In the genomic region with DNA sequence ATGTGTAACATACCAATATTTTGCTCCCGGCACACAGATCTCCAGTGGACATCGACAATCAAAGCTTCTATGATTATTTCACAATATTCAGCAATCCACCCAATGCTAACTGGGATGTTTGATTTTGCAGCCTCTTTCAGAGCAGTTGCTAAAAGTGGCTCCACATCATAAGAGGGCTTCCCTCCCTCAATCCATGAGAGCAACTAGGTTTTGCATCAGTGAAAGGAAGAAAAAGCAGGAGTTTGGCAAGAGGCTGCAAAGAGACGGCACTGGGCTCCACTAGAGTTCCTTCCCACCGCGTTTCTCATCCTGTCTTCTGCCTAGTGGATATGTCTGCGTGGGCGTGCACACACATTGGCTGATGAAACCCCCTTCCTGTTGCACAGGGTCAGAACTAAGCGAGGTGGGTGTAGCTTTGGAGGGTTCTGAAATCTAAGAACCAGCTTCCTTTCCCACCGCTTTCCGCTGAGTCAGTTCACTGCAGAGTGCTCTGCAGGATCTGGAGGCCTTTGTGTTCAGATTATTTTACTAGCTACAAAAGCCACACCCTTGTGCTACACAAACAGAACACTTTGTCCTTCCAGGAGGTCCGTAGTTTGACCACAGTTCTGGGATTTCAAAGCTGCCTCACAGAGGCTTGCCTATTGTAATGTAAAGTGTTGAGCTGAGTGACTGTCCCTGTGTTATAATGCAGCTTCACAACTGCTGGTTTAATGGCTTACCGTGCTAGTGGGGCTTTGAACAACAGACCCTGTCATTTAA, we compare ENCODE assay signal across 1 cellular context.
TF ChIP-seq lines count a peak whose summit lies in the region.

No MANE protein-coding gene starts in this region.

TF ChIP-seq in K562, 482 proteins besides CTCF, POLR2A, EP300 and RAD21 (continued from another document and continues in another):
- TF ChIP-seq, protein P1, sequence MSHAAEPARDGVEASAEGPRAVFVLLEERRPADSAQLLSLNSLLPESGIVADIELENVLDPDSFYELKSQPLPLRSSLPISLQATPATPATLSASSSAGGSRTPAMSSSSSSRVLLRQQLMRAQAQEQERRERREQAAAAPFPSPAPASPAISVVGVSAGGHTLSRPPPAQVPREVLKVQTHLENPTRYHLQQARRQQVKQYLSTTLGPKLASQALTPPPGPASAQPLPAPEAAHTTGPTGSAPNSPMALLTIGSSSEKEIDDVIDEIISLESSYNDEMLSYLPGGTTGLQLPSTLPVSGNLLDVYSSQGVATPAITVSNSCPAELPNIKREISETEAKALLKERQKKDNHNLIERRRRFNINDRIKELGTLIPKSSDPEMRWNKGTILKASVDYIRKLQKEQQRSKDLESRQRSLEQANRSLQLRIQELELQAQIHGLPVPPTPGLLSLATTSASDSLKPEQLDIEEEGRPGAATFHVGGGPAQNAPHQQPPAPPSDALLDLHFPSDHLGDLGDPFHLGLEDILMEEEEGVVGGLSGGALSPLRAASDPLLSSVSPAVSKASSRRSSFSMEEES (CRISPR knock-in tag; IDR thresholded peaks at IDR 0.05), result no peak
- TF ChIP-seq, protein P2, sequence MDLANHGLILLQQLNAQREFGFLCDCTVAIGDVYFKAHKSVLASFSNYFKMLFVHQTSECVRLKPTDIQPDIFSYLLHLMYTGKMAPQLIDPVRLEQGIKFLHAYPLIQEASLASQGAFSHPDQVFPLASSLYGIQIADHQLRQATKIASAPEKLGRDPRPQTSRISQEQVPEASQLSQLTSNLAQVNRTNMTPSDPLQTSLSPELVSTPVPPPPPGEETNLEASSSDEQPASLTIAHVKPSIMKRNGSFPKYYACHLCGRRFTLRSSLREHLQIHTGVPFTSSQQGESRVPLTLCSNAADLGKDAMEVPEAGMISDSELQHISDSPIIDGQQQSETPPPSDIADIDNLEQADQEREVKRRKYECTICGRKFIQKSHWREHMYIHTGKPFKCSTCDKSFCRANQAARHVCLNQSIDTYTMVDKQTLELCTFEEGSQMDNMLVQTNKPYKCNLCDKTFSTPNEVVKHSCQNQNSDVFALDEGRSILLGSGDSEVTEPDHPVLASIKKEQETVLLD (IDR thresholded peaks at IDR 0.05), result peak; percentile 93
- TF ChIP-seq KDM4B (IDR thresholded peaks at IDR 0.05; ENCODE audit: borderline replicate concordance in 2 of 2, low read depth in 1 of 2) (peak in 1 of 2 experiments; percentile 78; a peak in 2 of 4 replicates), SIN3A (IDR thresholded peaks at IDR 0.05; ENCODE audit: borderline replicate concordance in 2 of 2, control insufficient read depth in 1 of 2, low read depth in 2 of 2, low read length in 2 of 2) (0 out of 4 replicates have a peak, but pooled peaks of 1 of the 2 experiments have one; percentile 21), BRD4 (IDR thresholded peaks at IDR 0.05) (peak; percentile 94), NEUROD1 (IDR thresholded peaks at IDR 0.05; ENCODE audit: borderline replicate concordance, low read depth, low read length, partially characterized antibody) (peak; percentile 84), NCOA1 (IDR thresholded peaks at IDR 0.05; ENCODE audit: low read depth) (0 out of 2 replicates have a peak, but pooled peaks have one; percentile 23), TBL1XR1 (IDR thresholded peaks at IDR 0.05; ENCODE audit: low read length in 2 of 2) (peak; percentile 84 to 92), HDAC8 (tag; IDR thresholded peaks at IDR 0.05) (0 out of 2 replicates have a peak, but pooled peaks have one; percentile 43), ZNF780A (CRISPR knock-in tag; IDR thresholded peaks at IDR 0.05) (no peak), ZNF239 (CRISPR knock-in tag; IDR thresholded peaks at IDR 0.05) (no peak; the same call in 1 of the 2 replicates), TBP (optimal IDR thresholded peaks at IDR 0.05; ENCODE audit: low read depth, low read length) (peak; percentile 83), TARDBP (IDR thresholded peaks at IDR 0.05) (0 out of 2 replicates have a peak, but pooled peaks have one; percentile 61), CEBPB (tag; IDR thresholded peaks at IDR 0.05) (peak; percentile 96), FUS (optimal IDR thresholded peaks at IDR 0.05; ENCODE audit: low read depth, low read length) (no peak), RUNX1 (IDR thresholded peaks at IDR 0.05; ENCODE audit: low read depth) (no peak), RBM25 (IDR thresholded peaks at IDR 0.05; ENCODE audit: low read depth, low read length, severe bottlenecking) (no peak)
- TF ChIP-seq, protein P3, sequence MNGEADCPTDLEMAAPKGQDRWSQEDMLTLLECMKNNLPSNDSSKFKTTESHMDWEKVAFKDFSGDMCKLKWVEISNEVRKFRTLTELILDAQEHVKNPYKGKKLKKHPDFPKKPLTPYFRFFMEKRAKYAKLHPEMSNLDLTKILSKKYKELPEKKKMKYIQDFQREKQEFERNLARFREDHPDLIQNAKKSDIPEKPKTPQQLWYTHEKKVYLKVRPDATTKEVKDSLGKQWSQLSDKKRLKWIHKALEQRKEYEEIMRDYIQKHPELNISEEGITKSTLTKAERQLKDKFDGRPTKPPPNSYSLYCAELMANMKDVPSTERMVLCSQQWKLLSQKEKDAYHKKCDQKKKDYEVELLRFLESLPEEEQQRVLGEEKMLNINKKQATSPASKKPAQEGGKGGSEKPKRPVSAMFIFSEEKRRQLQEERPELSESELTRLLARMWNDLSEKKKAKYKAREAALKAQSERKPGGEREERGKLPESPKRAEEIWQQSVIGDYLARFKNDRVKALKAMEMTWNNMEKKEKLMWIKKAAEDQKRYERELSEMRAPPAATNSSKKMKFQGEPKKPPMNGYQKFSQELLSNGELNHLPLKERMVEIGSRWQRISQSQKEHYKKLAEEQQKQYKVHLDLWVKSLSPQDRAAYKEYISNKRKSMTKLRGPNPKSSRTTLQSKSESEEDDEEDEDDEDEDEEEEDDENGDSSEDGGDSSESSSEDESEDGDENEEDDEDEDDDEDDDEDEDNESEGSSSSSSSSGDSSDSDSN (IDR thresholded peaks at IDR 0.05; ENCODE audit: borderline replicate concordance in 1 of 2, low read depth in 2 of 2, low read length in 2 of 2), result peak; percentile 46 to 73; a peak in 3 of 4 replicates
- TF ChIP-seq, protein P4, sequence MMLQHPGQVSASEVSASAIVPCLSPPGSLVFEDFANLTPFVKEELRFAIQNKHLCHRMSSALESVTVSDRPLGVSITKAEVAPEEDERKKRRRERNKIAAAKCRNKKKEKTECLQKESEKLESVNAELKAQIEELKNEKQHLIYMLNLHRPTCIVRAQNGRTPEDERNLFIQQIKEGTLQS (IDR thresholded peaks at IDR 0.05), result peak; percentile 89
- TF ChIP-seq, protein P4 (CRISPR knock-in tag; conservative IDR thresholded peaks at IDR 0.05), result no peak; the same call in 1 of the 2 replicates
- TF ChIP-seq, protein P5, sequence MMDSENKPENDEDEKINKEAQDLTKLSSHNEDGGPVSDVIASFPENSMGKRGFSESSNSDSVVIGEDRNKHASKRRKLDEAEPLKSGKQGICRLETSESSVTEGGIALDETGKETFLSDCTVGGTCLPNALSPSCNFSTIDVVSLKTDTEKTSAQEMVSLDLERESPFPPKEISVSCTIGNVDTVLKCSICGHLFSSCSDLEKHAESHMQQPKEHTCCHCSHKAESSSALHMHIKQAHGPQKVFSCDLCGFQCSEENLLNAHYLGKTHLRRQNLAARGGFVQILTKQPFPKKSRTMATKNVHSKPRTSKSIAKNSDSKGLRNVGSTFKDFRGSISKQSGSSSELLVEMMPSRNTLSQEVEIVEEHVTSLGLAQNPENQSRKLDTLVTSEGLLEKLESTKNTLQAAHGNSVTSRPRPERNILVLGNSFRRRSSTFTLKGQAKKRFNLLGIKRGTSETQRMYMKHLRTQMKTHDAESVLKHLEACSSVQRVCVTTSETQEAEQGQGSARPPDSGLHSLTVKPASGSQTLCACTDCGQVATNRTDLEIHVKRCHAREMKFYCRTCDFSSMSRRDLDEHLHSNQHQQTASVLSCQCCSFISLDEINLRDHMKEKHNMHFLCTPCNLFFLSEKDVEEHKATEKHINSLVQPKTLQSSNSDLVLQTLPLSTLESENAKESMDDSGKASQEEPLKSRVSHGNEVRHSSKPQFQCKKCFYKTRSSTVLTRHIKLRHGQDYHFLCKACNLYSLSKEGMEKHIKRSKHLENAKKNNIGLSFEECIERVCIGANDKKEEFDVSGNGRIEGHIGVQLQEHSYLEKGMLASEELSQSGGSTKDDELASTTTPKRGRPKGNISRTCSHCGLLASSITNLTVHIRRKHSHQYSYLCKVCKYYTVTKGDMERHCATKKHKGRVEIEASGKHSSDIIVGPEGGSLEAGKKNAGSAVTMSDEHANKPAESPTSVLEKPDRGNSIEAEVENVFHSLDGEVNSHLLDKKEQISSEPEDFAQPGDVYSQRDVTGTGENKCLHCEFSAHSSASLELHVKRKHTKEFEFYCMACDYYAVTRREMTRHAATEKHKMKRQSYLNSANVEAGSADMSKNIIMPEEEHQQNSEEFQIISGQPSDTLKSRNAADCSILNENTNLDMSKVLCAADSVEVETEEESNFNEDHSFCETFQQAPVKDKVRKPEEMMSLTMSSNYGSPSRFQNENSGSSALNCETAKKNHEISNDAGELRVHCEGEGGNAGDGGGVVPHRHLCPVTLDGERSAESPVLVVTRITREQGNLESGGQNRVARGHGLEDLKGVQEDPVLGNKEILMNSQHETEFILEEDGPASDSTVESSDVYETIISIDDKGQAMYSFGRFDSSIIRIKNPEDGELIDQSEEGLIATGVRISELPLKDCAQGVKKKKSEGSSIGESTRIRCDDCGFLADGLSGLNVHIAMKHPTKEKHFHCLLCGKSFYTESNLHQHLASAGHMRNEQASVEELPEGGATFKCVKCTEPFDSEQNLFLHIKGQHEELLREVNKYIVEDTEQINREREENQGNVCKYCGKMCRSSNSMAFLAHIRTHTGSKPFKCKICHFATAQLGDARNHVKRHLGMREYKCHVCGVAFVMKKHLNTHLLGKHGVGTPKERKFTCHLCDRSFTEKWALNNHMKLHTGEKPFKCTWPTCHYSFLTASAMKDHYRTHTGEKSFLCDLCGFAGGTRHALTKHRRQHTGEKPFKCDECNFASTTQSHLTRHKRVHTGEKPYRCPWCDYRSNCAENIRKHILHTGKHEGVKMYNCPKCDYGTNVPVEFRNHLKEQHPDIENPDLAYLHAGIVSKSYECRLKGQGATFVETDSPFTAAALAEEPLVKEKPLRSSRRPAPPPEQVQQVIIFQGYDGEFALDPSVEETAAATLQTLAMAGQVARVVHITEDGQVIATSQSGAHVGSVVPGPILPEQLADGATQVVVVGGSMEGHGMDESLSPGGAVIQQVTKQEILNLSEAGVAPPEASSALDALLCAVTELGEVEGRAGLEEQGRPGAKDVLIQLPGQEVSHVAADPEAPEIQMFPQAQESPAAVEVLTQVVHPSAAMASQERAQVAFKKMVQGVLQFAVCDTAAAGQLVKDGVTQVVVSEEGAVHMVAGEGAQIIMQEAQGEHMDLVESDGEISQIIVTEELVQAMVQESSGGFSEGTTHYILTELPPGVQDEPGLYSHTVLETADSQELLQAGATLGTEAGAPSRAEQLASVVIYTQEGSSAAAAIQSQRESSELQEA (IDR thresholded peaks at IDR 0.05; ENCODE audit: low read depth), result peak; percentile 89
- TF ChIP-seq, protein P6, sequence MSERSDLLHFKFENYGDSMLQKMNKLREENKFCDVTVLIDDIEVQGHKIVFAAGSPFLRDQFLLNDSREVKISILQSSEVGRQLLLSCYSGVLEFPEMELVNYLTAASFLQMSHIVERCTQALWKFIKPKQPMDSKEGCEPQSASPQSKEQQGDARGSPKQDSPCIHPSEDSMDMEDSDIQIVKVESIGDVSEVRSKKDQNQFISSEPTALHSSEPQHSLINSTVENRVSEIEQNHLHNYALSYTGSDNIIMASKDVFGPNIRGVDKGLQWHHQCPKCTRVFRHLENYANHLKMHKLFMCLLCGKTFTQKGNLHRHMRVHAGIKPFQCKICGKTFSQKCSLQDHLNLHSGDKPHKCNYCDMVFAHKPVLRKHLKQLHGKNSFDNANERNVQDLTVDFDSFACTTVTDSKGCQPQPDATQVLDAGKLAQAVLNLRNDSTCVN (CRISPR knock-in tag; IDR thresholded peaks at IDR 0.05), result no peak
- TF ChIP-seq, protein P7, sequence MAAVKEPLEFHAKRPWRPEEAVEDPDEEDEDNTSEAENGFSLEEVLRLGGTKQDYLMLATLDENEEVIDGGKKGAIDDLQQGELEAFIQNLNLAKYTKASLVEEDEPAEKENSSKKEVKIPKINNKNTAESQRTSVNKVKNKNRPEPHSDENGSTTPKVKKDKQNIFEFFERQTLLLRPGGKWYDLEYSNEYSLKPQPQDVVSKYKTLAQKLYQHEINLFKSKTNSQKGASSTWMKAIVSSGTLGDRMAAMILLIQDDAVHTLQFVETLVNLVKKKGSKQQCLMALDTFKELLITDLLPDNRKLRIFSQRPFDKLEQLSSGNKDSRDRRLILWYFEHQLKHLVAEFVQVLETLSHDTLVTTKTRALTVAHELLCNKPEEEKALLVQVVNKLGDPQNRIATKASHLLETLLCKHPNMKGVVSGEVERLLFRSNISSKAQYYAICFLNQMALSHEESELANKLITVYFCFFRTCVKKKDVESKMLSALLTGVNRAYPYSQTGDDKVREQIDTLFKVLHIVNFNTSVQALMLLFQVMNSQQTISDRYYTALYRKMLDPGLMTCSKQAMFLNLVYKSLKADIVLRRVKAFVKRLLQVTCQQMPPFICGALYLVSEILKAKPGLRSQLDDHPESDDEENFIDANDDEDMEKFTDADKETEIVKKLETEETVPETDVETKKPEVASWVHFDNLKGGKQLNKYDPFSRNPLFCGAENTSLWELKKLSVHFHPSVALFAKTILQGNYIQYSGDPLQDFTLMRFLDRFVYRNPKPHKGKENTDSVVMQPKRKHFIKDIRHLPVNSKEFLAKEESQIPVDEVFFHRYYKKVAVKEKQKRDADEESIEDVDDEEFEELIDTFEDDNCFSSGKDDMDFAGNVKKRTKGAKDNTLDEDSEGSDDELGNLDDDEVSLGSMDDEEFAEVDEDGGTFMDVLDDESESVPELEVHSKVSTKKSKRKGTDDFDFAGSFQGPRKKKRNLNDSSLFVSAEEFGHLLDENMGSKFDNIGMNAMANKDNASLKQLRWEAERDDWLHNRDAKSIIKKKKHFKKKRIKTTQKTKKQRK (IDR thresholded peaks at IDR 0.05; ENCODE audit: borderline replicate concordance, low read depth, low read length), result no peak
- TF ChIP-seq, protein P8, sequence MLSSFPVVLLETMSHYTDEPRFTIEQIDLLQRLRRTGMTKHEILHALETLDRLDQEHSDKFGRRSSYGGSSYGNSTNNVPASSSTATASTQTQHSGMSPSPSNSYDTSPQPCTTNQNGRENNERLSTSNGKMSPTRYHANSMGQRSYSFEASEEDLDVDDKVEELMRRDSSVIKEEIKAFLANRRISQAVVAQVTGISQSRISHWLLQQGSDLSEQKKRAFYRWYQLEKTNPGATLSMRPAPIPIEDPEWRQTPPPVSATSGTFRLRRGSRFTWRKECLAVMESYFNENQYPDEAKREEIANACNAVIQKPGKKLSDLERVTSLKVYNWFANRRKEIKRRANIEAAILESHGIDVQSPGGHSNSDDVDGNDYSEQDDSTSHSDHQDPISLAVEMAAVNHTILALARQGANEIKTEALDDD (IDR thresholded peaks at IDR 0.05), result peak; percentile 74
- TF ChIP-seq, protein P9, sequence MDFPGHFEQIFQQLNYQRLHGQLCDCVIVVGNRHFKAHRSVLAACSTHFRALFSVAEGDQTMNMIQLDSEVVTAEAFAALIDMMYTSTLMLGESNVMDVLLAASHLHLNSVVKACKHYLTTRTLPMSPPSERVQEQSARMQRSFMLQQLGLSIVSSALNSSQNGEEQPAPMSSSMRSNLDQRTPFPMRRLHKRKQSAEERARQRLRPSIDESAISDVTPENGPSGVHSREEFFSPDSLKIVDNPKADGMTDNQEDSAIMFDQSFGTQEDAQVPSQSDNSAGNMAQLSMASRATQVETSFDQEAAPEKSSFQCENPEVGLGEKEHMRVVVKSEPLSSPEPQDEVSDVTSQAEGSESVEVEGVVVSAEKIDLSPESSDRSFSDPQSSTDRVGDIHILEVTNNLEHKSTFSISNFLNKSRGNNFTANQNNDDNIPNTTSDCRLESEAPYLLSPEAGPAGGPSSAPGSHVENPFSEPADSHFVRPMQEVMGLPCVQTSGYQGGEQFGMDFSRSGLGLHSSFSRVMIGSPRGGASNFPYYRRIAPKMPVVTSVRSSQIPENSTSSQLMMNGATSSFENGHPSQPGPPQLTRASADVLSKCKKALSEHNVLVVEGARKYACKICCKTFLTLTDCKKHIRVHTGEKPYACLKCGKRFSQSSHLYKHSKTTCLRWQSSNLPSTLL (IDR thresholded peaks at IDR 0.05), result no peak
